Comparison of ENCODE assay signal across 8 cellular contexts in genomic region chrX:57156397-57157049, GRCh38. TPM values are rescaled to one million over a fixed set of nuclear protein-coding genes. Genes with fewer than 3 reads are reported as not detected.
DNase-seq lines count a peak whose midpoint lies in the region; ATAC-seq lines count a peak whose summit lies in the region.

No MANE protein-coding gene starts in this region.

- DNase-seq in NCI-H2171 treated with DMSO at 0.1 percent for 48 hours (lab: John Stamatoyannopoulos, UW) (peak; percentile 25), NCI-H2171 (lab: John Stamatoyannopoulos, UW) (no peak), NCI-H526 (lab: John Stamatoyannopoulos, UW) (peak; percentile 5 to 44), retina (peak; percentile 5), NCI-H446 treated with DMSO at 0.1 percent for 48 hours (lab: John Stamatoyannopoulos, UW) (no peak)

- ATAC-seq in esophagus mucosa (peak; percentile 52), HG02938 (IDR thresholded peaks at IDR 0.05; ENCODE audit: unreplicated experiment) (no peak), HG02588 (IDR thresholded peaks at IDR 0.05; ENCODE audit: unreplicated experiment) (no peak)

RNA-seq across cellular contexts. Expression of gene SPIN2A, which starts 19.3 kb away (rescaled TPM):
- total RNA-seq in esophagus mucosa, result not detected

RNA-seq across cellular contexts. Expression of gene SPIN2B, which starts 35.2 kb away (rescaled TPM):
- 4.0 TPM for total RNA-seq in esophagus mucosa

Comparison
In these comparisons a context has a peak if more than half of its experiments do, and no peak if none do; other contexts are left out.
1. DNase-seq: peak in NCI-H2171 treated with DMSO at 0.1 percent for 48 hours (single experiment), NCI-H526 (2 of 2) and retina (single experiment); none in NCI-H2171 (single experiment) and NCI-H446 treated with DMSO at 0.1 percent for 48 hours (single experiment).